ENCODE assay signal across 8 cellular contexts in the genomic region with DNA sequence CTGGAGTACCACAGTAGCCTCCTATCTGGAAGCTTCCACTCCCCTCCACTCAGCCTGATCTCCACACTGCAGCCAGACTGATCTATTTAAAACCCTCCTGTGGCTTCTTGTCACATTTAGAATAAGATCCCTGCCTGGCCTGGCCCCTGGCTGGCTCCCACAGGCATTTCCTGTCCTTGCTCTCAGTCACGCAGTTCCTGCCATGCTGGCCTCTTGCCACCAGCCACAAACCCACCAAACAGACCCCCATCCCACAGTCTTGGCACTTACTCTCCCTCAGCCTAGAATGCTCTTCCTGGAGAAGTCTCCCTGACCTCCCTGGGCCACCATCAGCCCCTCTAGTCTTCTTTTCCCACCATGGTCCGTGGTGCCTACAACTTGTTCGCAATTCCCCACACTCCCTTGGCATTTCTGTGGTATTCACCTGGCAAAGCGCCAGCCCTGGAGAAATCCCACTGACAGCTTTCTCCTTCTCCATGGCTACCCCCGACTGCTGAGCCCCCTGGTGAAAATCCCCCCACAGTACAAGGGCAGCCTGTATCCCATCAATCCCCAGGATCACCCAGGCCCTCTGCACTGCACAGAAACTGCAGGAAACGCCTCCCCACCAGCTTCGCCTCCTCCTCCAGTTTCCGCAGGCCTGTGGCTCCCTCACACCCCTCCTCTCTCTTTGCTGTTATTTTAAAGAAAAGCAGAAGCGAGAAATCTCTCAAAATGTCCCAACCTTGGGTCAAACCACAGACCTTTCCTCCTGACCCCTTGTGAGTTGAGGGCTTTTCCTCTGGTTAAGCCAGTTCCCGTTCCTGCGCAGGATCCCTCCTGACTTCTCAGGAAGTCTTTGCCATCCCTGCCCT.
A peak's percentile ranks its signal among the peaks of the same experiment; 100 is the strongest.
DNase-seq lines count a peak whose midpoint lies in the region; ATAC-seq and TF ChIP-seq lines count a peak whose summit lies in the region.

No MANE protein-coding gene starts in this region.

- TF ChIP-seq EP300 in gastroesophageal sphincter (IDR thresholded peaks at IDR 0.05), result no peak

- no peak overlapping the region for H3K4me3 ChIP-seq in RWPE2 (ENCODE audit: severe bottlenecking)
- H3K4me3 ChIP-seq in gastroesophageal sphincter, result no peak overlapping the region

- peak; percentile 38 for DNase-seq in activated naive CD8-positive, alpha-beta T cell treated with anti-CD3 and anti-CD28 coated beads, Interleukin-2, amount 10 ng/mL, durations not matched to agents 7 days and 5 days
- DNase-seq in activated naive CD8-positive, alpha-beta T cell treated with anti-CD3 and anti-CD28 coated beads for 36 hours, result no peak
- DNase-seq in RWPE2 (ENCODE audit: low spot score) (peak; percentile 17), smooth muscle cell of the brain vasculature (ENCODE audit: low read depth, low spot score) (peak; percentile 18), D341Med (ENCODE audit: low spot score) (no peak)
- DNase-seq in stimulated activated CD8-positive, alpha-beta memory T cell treated with anti-CD3 and anti-CD28 coated beads, Interleukin-4, amount 100 ng/mL, for 48 hours, result no peak

- 45 to 56% methylated on average over 5 to 11 of the region's 11 CpGs for WGBS in gastroesophageal sphincter (ENCODE audit: low coverage in 1 of 2), 2 donors

- H3K4me1 ChIP-seq in RWPE2 (ENCODE audit: insufficient read depth, poor library complexity, severe bottlenecking) (peaks cover 5% of the 10 kb centered on the region), gastroesophageal sphincter (peaks cover 0 to 35% (median 16%) of the 10 kb centered on the region in 3 donors)

- H3K36me3 Mint-ChIP-seq in activated naive CD8-positive, alpha-beta T cell treated with anti-CD3 and anti-CD28 coated beads, Interleukin-2, amount 10 ng/mL, durations not matched to agents 7 days and 5 days, result no peaks in the 10 kb centered on the region
- H3K36me3 Mint-ChIP-seq in activated naive CD8-positive, alpha-beta T cell treated with anti-CD3 and anti-CD28 coated beads for 36 hours, result no peaks in the 10 kb centered on the region

- TF ChIP-seq POLR2A in gastroesophageal sphincter (IDR thresholded peaks at IDR 0.05), result no peak

- no peaks in the 10 kb centered on the region for H3K36me3 ChIP-seq in RWPE2 (ENCODE audit: low read depth)
- no peaks in the 10 kb centered on the region for H3K36me3 ChIP-seq in gastroesophageal sphincter

- POLR2A ChIA-PET in activated naive CD8-positive, alpha-beta T cell treated with anti-CD3 and anti-CD28 coated beads, Interleukin-2, amount 10 ng/mL, durations not matched to agents 7 days and 5 days (lab: Charles Lee), result no interaction called here

- no peaks in the 10 kb centered on the region for H3K9me3 Mint-ChIP-seq in activated naive CD8-positive, alpha-beta T cell treated with anti-CD3 and anti-CD28 coated beads, Interleukin-2, amount 10 ng/mL, durations not matched to agents 7 days and 5 days
- no peaks in the 10 kb centered on the region for H3K9me3 Mint-ChIP-seq in activated naive CD8-positive, alpha-beta T cell treated with anti-CD3 and anti-CD28 coated beads for 36 hours

- H3K27me3 ChIP-seq in RWPE2 (ENCODE audit: insufficient read depth, poor library complexity, severe bottlenecking), result no peaks in the 10 kb centered on the region
- H3K27me3 ChIP-seq in gastroesophageal sphincter, result no peaks in the 10 kb centered on the region

- peaks cover 31% of the 10 kb centered on the region for H3K27me3 Mint-ChIP-seq in activated naive CD8-positive, alpha-beta T cell treated with anti-CD3 and anti-CD28 coated beads, Interleukin-2, amount 10 ng/mL, durations not matched to agents 7 days and 5 days
- H3K27me3 Mint-ChIP-seq in activated naive CD8-positive, alpha-beta T cell treated with anti-CD3 and anti-CD28 coated beads for 36 hours, result peaks cover 25% of the 10 kb centered on the region

- H3K9me3 ChIP-seq in RWPE2 (ENCODE audit: severe bottlenecking), result no peaks in the 10 kb centered on the region
- no peaks in the 10 kb centered on the region for H3K9me3 ChIP-seq in gastroesophageal sphincter

- TF ChIP-seq CTCF in RWPE2 (IDR thresholded peaks at IDR 0.05; ENCODE audit: poor library complexity, severe bottlenecking) (no peak), gastroesophageal sphincter (IDR thresholded peaks at IDR 0.05) (no peak)

- H3K27ac Mint-ChIP-seq in activated naive CD8-positive, alpha-beta T cell treated with anti-CD3 and anti-CD28 coated beads, Interleukin-2, amount 10 ng/mL, durations not matched to agents 7 days and 5 days, result peak overlapping the region; percentile 71
- no peak overlapping the region for H3K27ac Mint-ChIP-seq in activated naive CD8-positive, alpha-beta T cell treated with anti-CD3 and anti-CD28 coated beads for 36 hours

- peaks cover 28% of the 10 kb centered on the region for H3K4me1 Mint-ChIP-seq in activated naive CD8-positive, alpha-beta T cell treated with anti-CD3 and anti-CD28 coated beads, Interleukin-2, amount 10 ng/mL, durations not matched to agents 7 days and 5 days
- peaks cover 27% of the 10 kb centered on the region for H3K4me1 Mint-ChIP-seq in activated naive CD8-positive, alpha-beta T cell treated with anti-CD3 and anti-CD28 coated beads for 36 hours

- ATAC-seq in activated naive CD8-positive, alpha-beta T cell treated with anti-CD3 and anti-CD28 coated beads, Interleukin-2, amount 10 ng/mL, durations not matched to agents 7 days and 5 days (ENCODE audit: low read depth), result peak; percentile 59
- ATAC-seq in HG02981 (IDR thresholded peaks at IDR 0.05; ENCODE audit: unreplicated experiment), result peak; percentile 67
- ATAC-seq in RWPE2 (ENCODE audit: low read depth), result no peak
- peak; percentile 28 for ATAC-seq in gastroesophageal sphincter

- H3K4me3 Mint-ChIP-seq in activated naive CD8-positive, alpha-beta T cell treated with anti-CD3 and anti-CD28 coated beads, Interleukin-2, amount 10 ng/mL, durations not matched to agents 7 days and 5 days, result peak overlapping the region; percentile 62
- no peak overlapping the region for H3K4me3 Mint-ChIP-seq in activated naive CD8-positive, alpha-beta T cell treated with anti-CD3 and anti-CD28 coated beads for 36 hours

- H3K27ac ChIP-seq in RWPE2 (ENCODE audit: poor library complexity, severe bottlenecking) (no peak overlapping the region), gastroesophageal sphincter (peak overlapping the region in 3 of 4 donors; percentile 35 to 42 (median 36))

Comparison
In these comparisons a context has a peak if more than half of its experiments do, and no peak if none do; other contexts are left out.
1. DNase-seq: peak in activated naive CD8-positive, alpha-beta T cell treated with anti-CD3 and anti-CD28 coated beads, Interleukin-2, amount 10 ng/mL, durations not matched to agents 7 days and 5 days (single experiment), RWPE2 (single experiment) and smooth muscle cell of the brain vasculature (single experiment); none in activated naive CD8-positive, alpha-beta T cell treated with anti-CD3 and anti-CD28 coated beads for 36 hours (single experiment), stimulated activated CD8-positive, alpha-beta memory T cell treated with anti-CD3 and anti-CD28 coated beads, Interleukin-4, amount 100 ng/mL, for 48 hours (single experiment) and D341Med (single experiment).